ENCODE assay signal across 8 cellular contexts in the genomic region with DNA sequence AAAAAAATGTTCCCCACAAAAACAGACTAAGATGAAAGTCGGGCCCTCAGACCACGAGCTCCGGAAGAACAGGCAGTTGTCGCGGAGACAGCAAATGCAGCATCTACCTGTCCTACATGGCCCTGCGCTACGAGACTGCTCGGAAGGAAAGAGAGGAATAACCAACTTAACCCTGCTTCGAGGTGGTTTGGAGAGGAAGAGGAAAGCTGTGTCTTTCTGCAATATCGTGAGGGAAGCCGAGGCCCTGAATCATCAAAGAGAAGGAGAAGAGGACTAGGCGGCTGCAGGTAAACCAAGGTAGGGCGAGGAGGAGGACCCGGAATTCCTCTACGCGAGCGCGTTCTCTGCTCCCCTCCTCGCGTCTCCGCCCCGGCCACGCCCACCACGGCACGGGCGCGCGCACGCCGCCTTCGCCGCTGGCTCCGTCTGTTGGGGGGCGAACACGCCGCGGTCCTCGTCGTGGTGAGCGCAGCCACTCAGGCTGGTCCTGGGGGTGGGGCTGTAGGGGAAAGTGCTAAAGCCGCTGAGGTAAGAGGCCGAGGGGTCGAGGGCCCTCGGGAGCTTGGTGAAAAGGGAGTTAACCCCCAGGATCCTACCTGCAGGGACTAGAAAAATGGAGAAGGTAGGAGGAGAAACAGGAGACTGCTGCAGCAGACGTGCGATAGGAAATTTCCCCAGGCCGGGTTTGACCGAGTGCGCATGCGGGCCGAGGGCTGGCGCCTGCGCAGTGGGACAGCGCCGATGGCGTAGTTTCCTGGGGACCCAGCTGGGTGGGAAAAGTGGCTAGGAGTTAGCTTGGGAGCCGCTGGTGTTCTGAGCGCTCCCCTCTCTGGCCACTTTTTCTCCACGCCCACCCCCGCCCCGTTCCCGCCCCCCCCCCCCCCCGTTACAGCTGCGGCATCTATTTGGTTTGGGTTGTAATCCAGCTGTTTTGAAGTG. TPM values are rescaled to one million over a fixed set of nuclear protein-coding genes. Genes with fewer than 3 reads are reported as not detected.
DNase-seq lines count a peak whose midpoint lies in the region; ATAC-seq, FAIRE-seq and TF ChIP-seq lines count a peak whose summit lies in the region.

ANAPC16 (plus strand) TSS at position 402 of the 939 bp plus-strand sequence. CDS start 7,903 bp downstream, outside the sequence.
ASCC1 (minus strand) TSS at position 666 of the 939 bp plus-strand sequence. CDS start 2,978 bp downstream, outside the sequence.

- peak within 1 kb of the TSS; percentile 70 for H2BK120ac ChIP-seq in IMR-90 (ENCODE audit: low read depth, low read length)

- peak within 1 kb of the TSS; percentile 98 for H3K4me3 Mint-ChIP-seq in mesothelial cell of epicardium

- H3K4ac ChIP-seq in IMR-90 (ENCODE audit: low read depth, low read length) = peak within 1 kb of the TSS; percentile 96

- peak within 1 kb of the TSS; percentile 98 to 99 for H4K8ac ChIP-seq in IMR-90 (ENCODE audit: low read depth in 2 of 2, low read length in 2 of 2)

- H3K4me3 ChIP-seq in IMR-90 (ENCODE audit: insufficient read depth, low read depth, low read length) = peak within 1 kb of the TSS; percentile 70
- H3K4me3 ChIP-seq in OCI-LY7 (ENCODE audit: low read depth, low read length, poor library complexity, severe bottlenecking) = peak within 1 kb of the TSS; percentile 82
- peak within 1 kb of the TSS; percentile 72 to 94 (median 84) for H3K4me3 ChIP-seq in endothelial cell of umbilical vein (replicated peaks in 1 of 3; ENCODE audit: insufficient read depth in 1 of 3, low read depth in 1 of 3, low read length in 3 of 3)

- H4K91ac ChIP-seq in IMR-90 (ENCODE audit: insufficient read depth, low read depth, low read length) = peak within 1 kb of the TSS; percentile 91

- H3K36me3 ChIP-seq in IMR-90 (ENCODE audit: control insufficient read depth, insufficient read depth, low read length) (peaks cover 2% of the 10 kb centered on the region; the same call in 1 of the 2 replicates), OCI-LY7 (ENCODE audit: insufficient read depth, low read length) (peaks cover 18% of the 10 kb centered on the region), endothelial cell of umbilical vein (ENCODE audit: control insufficient read depth in 2 of 2, extremely low read depth in 1 of 2, insufficient read depth in 2 of 2, low read length in 2 of 2) (peaks cover 0 to 2% of the 10 kb centered on the region in 2 experiments)

- H3K4me2 ChIP-seq in IMR-90 (ENCODE audit: low read depth, low read length) (peak within 1 kb of the TSS; percentile 99), OCI-LY7 (ENCODE audit: low read length) (peak within 1 kb of the TSS; percentile 96), endothelial cell of umbilical vein (ENCODE audit: insufficient read depth, low read length) (peak within 1 kb of the TSS; percentile 89)

- H3K23ac ChIP-seq in IMR-90 (ENCODE audit: low read depth, low read length) = peak within 1 kb of the TSS; percentile 98

- H3K27ac ChIP-seq in IMR-90 (ENCODE audit: insufficient read depth, low read length) = peak within 1 kb of the TSS; percentile 95
- peak within 1 kb of the TSS; percentile 86 for H3K27ac ChIP-seq in OCI-LY7 (ENCODE audit: low read depth, low read length, poor library complexity, severe bottlenecking)
- H3K27ac ChIP-seq in endothelial cell of umbilical vein (ENCODE audit: insufficient read depth, low read depth, low read length) = peak within 1 kb of the TSS; percentile 85

- H4K5ac ChIP-seq in IMR-90 (ENCODE audit: low read depth, low read length) = peak within 1 kb of the TSS; percentile 93

- H3K27me3 ChIP-seq in IMR-90 (ENCODE audit: control insufficient read depth, insufficient read depth, low read length) = no peaks in the 10 kb centered on the region
- H3K27me3 ChIP-seq in endothelial cell of umbilical vein (ENCODE audit: control insufficient read depth in 2 of 2, insufficient read depth in 2 of 2, low read length in 2 of 2) = no peaks in the 10 kb centered on the region

- H2BK15ac ChIP-seq in IMR-90 (ENCODE audit: low read depth, low read length) = peak within 1 kb of the TSS; percentile 48; the same call in 1 of the 3 replicates

- H2AFZ ChIP-seq in IMR-90 (replicated peaks; ENCODE audit: low read length, poor library complexity) = peak within 1 kb of the TSS; percentile 94
- H2AFZ ChIP-seq in OCI-LY7 (ENCODE audit: low read length) = peak within 1 kb of the TSS; percentile 63
- peak within 1 kb of the TSS; percentile 97 for H2AFZ ChIP-seq in endothelial cell of umbilical vein (ENCODE audit: low read depth, low read length)

- no peaks in the 10 kb centered on the region; the same call in 1 of the 2 replicates for H4K20me1 ChIP-seq in IMR-90 (ENCODE audit: insufficient read depth, low read length)
- peaks cover 12% of the 10 kb centered on the region; the same call in 1 of the 2 replicates for H4K20me1 ChIP-seq in OCI-LY7 (ENCODE audit: insufficient read depth, low read length)
- no peaks in the 10 kb centered on the region for H4K20me1 ChIP-seq in endothelial cell of umbilical vein (replicated peaks; ENCODE audit: control insufficient read depth, extremely low read depth, insufficient read depth, low read length)

- TF ChIP-seq RAD21 in IMR-90 (IDR thresholded peaks at IDR 0.05; ENCODE audit: low read length) = no peak

- dilution Hi-C loops in IMR-90 (cut with HindIII; ENCODE audit: low sequenced_read_pairs, unreplicated experiment) = no loop called here
- dilution Hi-C loops in endothelial cell of umbilical vein (cut with MboI; ENCODE audit: extremely low pct_ligation_motif_present, low sequenced_read_pairs) = no loop called here

- peaks cover 22 to 40% of the 10 kb centered on the region in 2 experiments for H3K79me1 ChIP-seq in IMR-90 (ENCODE audit: low read depth in 1 of 2, low read length in 2 of 2)

- TF ChIP-seq POLR2A in IMR-90 (IDR thresholded peaks at IDR 0.05; ENCODE audit: low read depth, low read length) (peak; percentile 80), endothelial cell of umbilical vein (IDR thresholded peaks at IDR 0.05; ENCODE audit: low read depth, low read length) (peak; percentile 94)

- H3K14ac ChIP-seq in IMR-90 (replicated peaks; ENCODE audit: low read depth, low read length) = peak within 1 kb of the TSS; percentile 97

- H3K56ac ChIP-seq in IMR-90 (ENCODE audit: extremely low read depth, insufficient read depth, low read length) = peak within 1 kb of the TSS; percentile 97

- H3K9me1 ChIP-seq in IMR-90 (ENCODE audit: insufficient read depth, low read length) = peaks cover 5% of the 10 kb centered on the region; the same call in 1 of the 2 replicates
- H3K9me1 ChIP-seq in endothelial cell of umbilical vein (replicated peaks; ENCODE audit: control insufficient read depth, extremely low read depth, insufficient read depth, low read length) = no peaks in the 10 kb centered on the region

- no peak within 1 kb of the TSS; the same call in 1 of the 2 replicates for H2BK20ac ChIP-seq in IMR-90 (ENCODE audit: low read depth, low read length)

- in situ Hi-C loops in IMR-90 (cut with MboI; ENCODE audit: low sequenced_read_pairs) = no loop called here

- no peak for TF ChIP-seq CTCF in D721Med (IDR thresholded peaks at IDR 0.05; ENCODE audit: insufficient read depth, missing control alignments)
- 0 out of 2 replicates have a peak, but pooled peaks have one; percentile 2 for TF ChIP-seq CTCF in IMR-90 (conservative IDR thresholded peaks at IDR 0.05; ENCODE audit: low read depth, low read length)
- no peak for TF ChIP-seq CTCF in OCI-LY7 (conservative IDR thresholded peaks at IDR 0.05; ENCODE audit: low read length)
- no peak for TF ChIP-seq CTCF in endothelial cell of umbilical vein (IDR thresholded peaks at IDR 0.05; ENCODE audit: extremely low read depth in 1 of 2, insufficient read depth in 1 of 2, low read depth in 1 of 2, low read length in 2 of 2)
- no peak for TF ChIP-seq CTCF in mesothelial cell of epicardium (IDR thresholded peaks at IDR 0.05; ENCODE audit: unreplicated experiment)

- peak within 1 kb of the TSS; percentile 90 for H2BK5ac ChIP-seq in IMR-90 (ENCODE audit: low read depth, low read length, poor library complexity, severe bottlenecking)

- peak within 1 kb of the TSS; percentile 77 for H2AK5ac ChIP-seq in IMR-90 (ENCODE audit: low read depth, low read length)

- CTCF ChIA-PET in IMR-90 (lab: Yijun Ruan, JAX) = interaction anchor here (0.7 to 1.9 kb wide), 5 partner anchors 57 to 319 kb away, joined by 3 to 5 read pairs (median 4); no protein-coding TSS in a partner anchor
- CTCF ChIA-PET in OCI-LY7 (lab: Charles Lee; ENCODE audit: unreplicated experiment) = interaction anchor here (1.0 kb wide), 1 partner anchor 121 kb away, joined by 3 read pairs; no protein-coding TSS in a partner anchor
- CTCF ChIA-PET in endothelial cell of umbilical vein (lab: Charles Lee) = interaction anchor here (0.6 to 3.2 kb wide), 11 partner anchors 28 to 320 kb away, joined by 3 to 25 read pairs (median 4); partner anchors contain the start of gene DDIT4

- POLR2A ChIA-PET in IMR-90 (lab: Charles Lee; ENCODE audit: unreplicated experiment) (interaction anchor here (0.6 to 0.8 kb wide), 2 partner anchors 45 to 84 kb away, joined by 3 to 4 read pairs; no protein-coding TSS in a partner anchor), OCI-LY7 (lab: Charles Lee) (interaction anchor here (0.6 to 3.5 kb wide), 10 partner anchors 8 to 116 kb away, joined by 3 to 9 read pairs (median 4); no protein-coding TSS in a partner anchor), endothelial cell of umbilical vein (lab: Charles Lee) (interaction anchor here (0.6 to 1.9 kb wide), 2 partner anchors 58 to 460 kb away, joined by 8 to 12 read pairs; partner anchors contain the start of gene DDIT4)

- peaks cover 26% of the 10 kb centered on the region for H3K4me1 Mint-ChIP-seq in mesothelial cell of epicardium

- no peaks in the 10 kb centered on the region for H3K9me3 ChIP-seq in IMR-90 (ENCODE audit: control insufficient read depth, insufficient read depth, low read length)
- no peaks in the 10 kb centered on the region for H3K9me3 ChIP-seq in OCI-LY7 (ENCODE audit: low read length)
- H3K9me3 ChIP-seq in endothelial cell of umbilical vein (replicated peaks; ENCODE audit: control insufficient read depth, insufficient read depth, low read length) = no peaks in the 10 kb centered on the region

- DNase-seq in D721Med (ENCODE audit: insufficient read length, low spot score) = peak; percentile 41
- DNase-seq in IMR-90 = peak; percentile 89
- DNase-seq in OCI-LY7 (ENCODE audit: low spot score) = peak; percentile 94
- peak; percentile 92 for DNase-seq in activated T-cell treated with anti-CD3 and anti-CD28 coated beads for 1 hour (ENCODE audit: low read depth)
- peak; percentile 95 for DNase-seq in endothelial cell of umbilical vein (ENCODE audit: low read depth, low spot score)
- DNase-seq in mesothelial cell of epicardium (ENCODE audit: low spot score in 2 of 2, unreplicated experiment in 2 of 2) = peak; percentile 87 to 99
- peak; percentile 86 to 95 for DNase-seq in stimulated activated CD8-positive, alpha-beta memory T cell treated with anti-CD3 and anti-CD28 coated beads, Interleukin-15, amount 100 ng/mL, for 4 hours (ENCODE audit: low read depth in 2 of 2)

- H3K27ac Mint-ChIP-seq in mesothelial cell of epicardium = peak within 1 kb of the TSS; percentile 100

- H3K36me3 Mint-ChIP-seq in mesothelial cell of epicardium = peaks cover 7% of the 10 kb centered on the region

- H3K79me2 ChIP-seq in OCI-LY7 (ENCODE audit: insufficient read depth, low read depth, low read length) (peaks cover 58% of the 10 kb centered on the region), endothelial cell of umbilical vein (ENCODE audit: control insufficient read depth, insufficient read depth, low read length) (peaks cover 22% of the 10 kb centered on the region)

- H3K9ac ChIP-seq in IMR-90 (ENCODE audit: low read depth, low read length) (peak within 1 kb of the TSS; percentile 96), endothelial cell of umbilical vein (replicated peaks; ENCODE audit: extremely low read depth, insufficient read depth, low read length) (peak within 1 kb of the TSS; percentile 95)

- H3K18ac ChIP-seq in IMR-90 (ENCODE audit: low read depth, low read length) = peak within 1 kb of the TSS; percentile 72

- ATAC-seq in GM21526 (IDR thresholded peaks at IDR 0.05; ENCODE audit: low FRiP score, unreplicated experiment) = peak; percentile 73
- peak; percentile 99 for ATAC-seq in IMR-90 (ENCODE audit: low read depth)

- no peaks in the 10 kb centered on the region for H3K9me3 Mint-ChIP-seq in mesothelial cell of epicardium

- H3K9me2 ChIP-seq in OCI-LY7 (ENCODE audit: insufficient read depth, low read length) = no peaks in the 10 kb centered on the region

- 0% methylated on average over 12 of the region's 64 CpGs; no CpG with 5 or more reads in 1 of the 2 experiments for WGBS in IMR-90 (ENCODE audit: extremely low coverage in 2 of 2, insufficient read length in 1 of 2), 2 experiments

- BruUV-seq in IMR-90 (replicated peaks; lab: Mats Ljungman, UMichigan) = no TSS peak
- no TSS peak for BruUV-seq in OCI-LY7 (replicated peaks; lab: Mats Ljungman, UMichigan)
- TSS peak; percentile 63 for BruUV-seq in endothelial cell of umbilical vein (replicated peaks; lab: Mats Ljungman, UMichigan)

- peak within 1 kb of the TSS; percentile 89 for H2AK9ac ChIP-seq in IMR-90 (replicated peaks; ENCODE audit: low read depth, low read length, poor library complexity)

- intact Hi-C loops in IMR-90 (cut with micrococcal nuclease) (loop anchor here (5.0 kb wide), 1 partner anchor 84 kb away; no protein-coding TSS in a partner anchor), OCI-LY7 (cut with micrococcal nuclease; ENCODE audit: unreplicated experiment) (loop anchor here (2.0 kb wide), 3 partner anchors 57 to 119 kb away; partner anchors contain the start of gene DDIT4), endothelial cell of umbilical vein (cut with micrococcal nuclease) (loop anchor here (1.0 to 2.0 kb wide), 2 partner anchors 45 to 103 kb away; no protein-coding TSS in a partner anchor)

- H3K4me1 ChIP-seq in IMR-90 (ENCODE audit: control insufficient read depth, insufficient read depth, low read length) (peaks cover 4% of the 10 kb centered on the region; the same call in 1 of the 2 replicates), OCI-LY7 (ENCODE audit: insufficient read depth, low read length, poor library complexity, severe bottlenecking) (peaks cover 39% of the 10 kb centered on the region), endothelial cell of umbilical vein (ENCODE audit: control insufficient read depth, extremely low read depth, insufficient read depth, low read length) (peaks cover 4% of the 10 kb centered on the region)

- no peak for FAIRE-seq in D721Med (lab: Jason Lieb, UNC)
- FAIRE-seq in endothelial cell of umbilical vein (lab: Jason Lieb, UNC) = peak; percentile 88

- H3K27me3 Mint-ChIP-seq in mesothelial cell of epicardium (ENCODE audit: low read depth) = no peaks in the 10 kb centered on the region

RNA-seq across cellular contexts. Expression of gene ANAPC16, which starts in this region (rescaled TPM):
- total RNA-seq in IMR-90 (2012; rRNA removed) (26.3 and 35.3 TPM in 2 replicates), OCI-LY7 (2022) (84.7 and 92.8 TPM in 2 replicates), endothelial cell of umbilical vein (44.2 and 44.4 TPM in 2 replicates), mesothelial cell of epicardium (74.3 to 80.5 TPM (median 78.7 TPM) in 3 replicates)
- polyA plus RNA-seq in IMR-90 (2012; rRNA removed) (17.4 and 25.2 TPM in 2 replicates), endothelial cell of umbilical vein (32.2 and 38.1 TPM in 2 replicates)
- polyA plus RNA-seq in IMR-90 (2012; cell fraction: cytosol; rRNA removed) = 11.2 and 14.4 TPM in 2 replicates
- 4.8 and 19.4 TPM in 2 replicates for polyA plus RNA-seq in IMR-90 (2012; cell fraction: nucleus; rRNA removed; ENCODE audit: low replicate concordance)
- total RNA-seq in OCI-LY7 (2014; rRNA removed; shearing (Covaris generic)) = 48.4 and 68.0 TPM in 2 replicates
- polyA plus RNA-seq in endothelial cell of umbilical vein (2011; cell fraction: cytosol; rRNA removed) = 43.3 and 47.2 TPM in 2 replicates
- polyA plus RNA-seq in endothelial cell of umbilical vein (2011; cell fraction: nucleus; rRNA removed) = 16.6 and 16.9 TPM in 2 replicates
- polyA plus RNA-seq in endothelial cell of umbilical vein (2012) = 39.8 and 46.4 TPM in 2 replicates
- polyA minus RNA-seq in endothelial cell of umbilical vein = 21.9 and 28.2 TPM in 2 replicates
- 20.9 TPM for polyA minus RNA-seq in endothelial cell of umbilical vein (2011; cell fraction: cytosol; rRNA and poly(A)+ RNA removed)
- polyA minus RNA-seq in endothelial cell of umbilical vein (2011; cell fraction: nucleus; rRNA and poly(A)+ RNA removed) = 3.8 and 5.8 TPM in 2 replicates

RNA-seq across cellular contexts. Expression of gene ASCC1, which starts in this region (rescaled TPM):
- total RNA-seq in IMR-90 (2012; rRNA removed) = 21.0 and 21.9 TPM in 2 replicates
- polyA plus RNA-seq in IMR-90 (2012; rRNA removed) = 12.3 and 15.9 TPM in 2 replicates
- 5.2 and 5.6 TPM in 2 replicates for polyA plus RNA-seq in IMR-90 (2012; cell fraction: cytosol; rRNA removed)
- 1.5 and 9.0 TPM in 2 replicates for polyA plus RNA-seq in IMR-90 (2012; cell fraction: nucleus; rRNA removed; ENCODE audit: low replicate concordance)
- 19.3 and 27.1 TPM in 2 replicates for total RNA-seq in OCI-LY7 (2014; rRNA removed; shearing (Covaris generic))
- total RNA-seq in OCI-LY7 (2022) = 51.5 and 59.9 TPM in 2 replicates
- 24.9 and 28.2 TPM in 2 replicates for total RNA-seq in endothelial cell of umbilical vein
- 14.9 and 16.0 TPM in 2 replicates for polyA plus RNA-seq in endothelial cell of umbilical vein
- polyA plus RNA-seq in endothelial cell of umbilical vein (2011; cell fraction: cytosol; rRNA removed) = 19.2 and 19.8 TPM in 2 replicates
- 13.6 and 15.4 TPM in 2 replicates for polyA plus RNA-seq in endothelial cell of umbilical vein (2011; cell fraction: nucleus; rRNA removed)
- polyA plus RNA-seq in endothelial cell of umbilical vein (2012) = 24.8 and 28.0 TPM in 2 replicates
- 15.5 and 29.6 TPM in 2 replicates for polyA minus RNA-seq in endothelial cell of umbilical vein
- polyA minus RNA-seq in endothelial cell of umbilical vein (2011; cell fraction: cytosol; rRNA and poly(A)+ RNA removed) = 30.7 TPM
- polyA minus RNA-seq in endothelial cell of umbilical vein (2011; cell fraction: nucleus; rRNA and poly(A)+ RNA removed) = 14.8 and 16.6 TPM in 2 replicates
- 35.2 to 36.6 TPM (median 36.4 TPM) in 3 replicates for total RNA-seq in mesothelial cell of epicardium

Comparison
In these comparisons a context has a peak if more than half of its experiments do, and no peak if none do; other contexts are left out.
1. Peak in every context shown above with its lines: DNase-seq, ATAC-seq, H3K4me3 ChIP-seq and H3K27ac ChIP-seq.
2. DNase-seq: peak in every context shown above with its lines; median percentile 95 in endothelial cell of umbilical vein; 94 in OCI-LY7; 93 in mesothelial cell of epicardium; 92 in activated T-cell treated with anti-CD3 and anti-CD28 coated beads for 1 hour; 90 in stimulated activated CD8-positive, alpha-beta memory T cell treated with anti-CD3 and anti-CD28 coated beads, Interleukin-15, amount 100 ng/mL, for 4 hours; 89 in IMR-90; 41 in D721Med.